In genomic region chr13:51765142-51765515, GRCh38 we compare ENCODE assay signal across 9 cellular contexts. TPM values are rescaled to one million over a fixed set of nuclear protein-coding genes. Genes with fewer than 3 reads are reported as not detected.
DNase-seq lines count a peak whose midpoint lies in the region; ATAC-seq and TF ChIP-seq lines count a peak whose summit lies in the region.
"Had no signal": no experiment of that assay in that cellular context is flagged by ENCODE, and none has a peak within 500 bp of the region (broad histone marks: within the 10 kb centered on the region; RNA-seq: fewer than 3 reads in every experiment).

No MANE protein-coding gene starts in this region.

- in situ Hi-C loops in transverse colon (cut with MboI; ENCODE audit: low pct_ligation_motif_present in 1 of 4, low pct_unique_long_range_greater_than_20kb in 1 of 4, low sequenced_read_pairs in 3 of 4): no loop called here

- no peak for DNase-seq in heart left ventricle
- no peak for DNase-seq in cardiac septum (ENCODE audit: low spot score)
- DNase-seq in body of pancreas: no peak
- DNase-seq in transverse colon: no peak
- DNase-seq in activated effector memory CD4-positive, alpha-beta T cell treated with anti-CD3 and anti-CD28 coated beads, Interleukin-2, amount 50 U/mL, for 16 hours: no peak
- DNase-seq: SK-N-SH had no signal

- no peak for TF ChIP-seq EP300 in transverse colon (IDR thresholded peaks at IDR 0.05; ENCODE audit: low read depth)

- H3K9me3 ChIP-seq in heart left ventricle: no peaks in the 10 kb centered on the region
- H3K9me3 ChIP-seq in body of pancreas: no peaks in the 10 kb centered on the region
- no peaks in the 10 kb centered on the region for H3K9me3 ChIP-seq in muscle layer of duodenum (ENCODE audit: control insufficient read depth in 1 of 2, low read length in 2 of 2)
- H3K9me3 ChIP-seq in transverse colon: no peaks in the 10 kb centered on the region
- H3K9me3 ChIP-seq: SK-N-SH had no signal

- H3K4me1 ChIP-seq in heart left ventricle: peaks cover 0 to 41% (median 36%) of the 10 kb centered on the region in 12 donors
- H3K4me1 ChIP-seq in body of pancreas: peaks cover 65% of the 10 kb centered on the region
- peaks cover 11 to 12% of the 10 kb centered on the region in 2 donors for H3K4me1 ChIP-seq in muscle layer of duodenum (ENCODE audit: control insufficient read depth in 1 of 2, insufficient read depth in 2 of 2, low read length in 2 of 2)
- peaks cover 6 to 18% (median 10%) of the 10 kb centered on the region in 4 donors for H3K4me1 ChIP-seq in transverse colon

- H3K27ac ChIP-seq in heart left ventricle (peak overlapping the region; percentile 39 to 92 (median 72)), body of pancreas (peak overlapping the region; percentile 90 to 96 (median 93)), muscle layer of duodenum (ENCODE audit: low read length) (peak overlapping the region; percentile 76), transverse colon (peak overlapping the region; percentile 48 to 73 (median 57))

- TF ChIP-seq POLR2A in heart left ventricle (IDR thresholded peaks at IDR 0.05) (no peak), body of pancreas (IDR thresholded peaks at IDR 0.05) (no peak), transverse colon (IDR thresholded peaks at IDR 0.05) (no peak)

- H3K27me3 ChIP-seq in heart left ventricle (no peaks in the 10 kb centered on the region), body of pancreas (no peaks in the 10 kb centered on the region), muscle layer of duodenum (ENCODE audit: low read depth, low read length) (no peaks in the 10 kb centered on the region), transverse colon (no peaks in the 10 kb centered on the region)

- no peak for ATAC-seq in heart left ventricle
- no peak for ATAC-seq in body of pancreas
- no peak for ATAC-seq in GM18909 (IDR thresholded peaks at IDR 0.05; ENCODE audit: poor library complexity, unreplicated experiment)
- no peak for ATAC-seq in HG03521 (IDR thresholded peaks at IDR 0.05; ENCODE audit: unreplicated experiment)

- no peak for TF ChIP-seq CTCF in heart left ventricle (IDR thresholded peaks at IDR 0.05)
- TF ChIP-seq CTCF in body of pancreas (IDR thresholded peaks at IDR 0.05): no peak
- no peak for TF ChIP-seq CTCF in transverse colon (IDR thresholded peaks at IDR 0.05)

- H3K36me3 ChIP-seq in heart left ventricle (peaks cover 0 to 46% (median 16%) of the 10 kb centered on the region in 9 donors), body of pancreas (replicated peaks in 1 of 2; ENCODE audit: insufficient read depth in 1 of 2, low read depth in 2 of 2) (peaks cover 0 to 5% of the 10 kb centered on the region in 2 donors), muscle layer of duodenum (ENCODE audit: control insufficient read depth in 1 of 2, insufficient read depth in 2 of 2, low read length in 2 of 2) (peaks cover 0 to 8% of the 10 kb centered on the region in 2 donors), transverse colon (no peaks in the 10 kb centered on the region)

- H3K4me3 ChIP-seq in heart left ventricle (no peak overlapping the region), body of pancreas (no peak overlapping the region), muscle layer of duodenum (ENCODE audit: low read depth in 1 of 2, low read length in 2 of 2) (peak overlapping the region in 1 of 2 donors; percentile 16), transverse colon (no peak overlapping the region)

- intact Hi-C loops in heart left ventricle (cut with DNase I) (loop anchor here in 4 of 10 donors (5.0 to 10.0 kb wide), 3 partner anchors 180 to 458 kb away; partner anchors contain the start of gene WDFY2 (in 3 of the 4)), cardiac septum (cut with DNase I) (loop anchor here (5.0 to 10.0 kb wide), 2 partner anchors 37 to 180 kb away; partner anchors contain the start of genes DHRS12 and WDFY2), body of pancreas (cut with DNase I) (no loop called here), transverse colon (cut with DNase I; ENCODE audit: low total_unique reads) (no loop called here)

- 81 to 89% (median 86%) methylated on average over 4 of the region's 4 CpGs for WGBS in heart left ventricle, 4 donors
- 74 to 80% methylated on average over 3 to 4 of the region's 4 CpGs for WGBS in body of pancreas, 2 donors
- WGBS in transverse colon (ENCODE audit: low coverage in 1 of 2), 2 donors: 69 to 79% methylated on average over 2 to 3 of the region's 4 CpGs

RNA-seq across cellular contexts. Expression of gene DHRS12, which starts 38.8 kb away (rescaled TPM):
- total RNA-seq in heart left ventricle (10 to 100 TPM in 7 of 9 donors, 1 to 10 TPM in 2; 4.8 to 13.1 (median 12.1) TPM), cardiac septum (9.8 TPM), body of pancreas (10 to 100 TPM in 1 of 2 donors, 1 to 10 TPM in 1; 4.0 to 38.7 TPM), transverse colon (10 to 100 TPM in 3 of 4 donors, 1 to 10 TPM in 1; 5.2 to 17.8 (median 13.5) TPM)
- polyA plus RNA-seq in heart left ventricle: 10 to 100 TPM in 1 of 2 donors, 1 to 10 TPM in 1; 3.9 to 13.9 TPM
